ENCODE assay signal across 22 cellular contexts in the genomic region with DNA sequence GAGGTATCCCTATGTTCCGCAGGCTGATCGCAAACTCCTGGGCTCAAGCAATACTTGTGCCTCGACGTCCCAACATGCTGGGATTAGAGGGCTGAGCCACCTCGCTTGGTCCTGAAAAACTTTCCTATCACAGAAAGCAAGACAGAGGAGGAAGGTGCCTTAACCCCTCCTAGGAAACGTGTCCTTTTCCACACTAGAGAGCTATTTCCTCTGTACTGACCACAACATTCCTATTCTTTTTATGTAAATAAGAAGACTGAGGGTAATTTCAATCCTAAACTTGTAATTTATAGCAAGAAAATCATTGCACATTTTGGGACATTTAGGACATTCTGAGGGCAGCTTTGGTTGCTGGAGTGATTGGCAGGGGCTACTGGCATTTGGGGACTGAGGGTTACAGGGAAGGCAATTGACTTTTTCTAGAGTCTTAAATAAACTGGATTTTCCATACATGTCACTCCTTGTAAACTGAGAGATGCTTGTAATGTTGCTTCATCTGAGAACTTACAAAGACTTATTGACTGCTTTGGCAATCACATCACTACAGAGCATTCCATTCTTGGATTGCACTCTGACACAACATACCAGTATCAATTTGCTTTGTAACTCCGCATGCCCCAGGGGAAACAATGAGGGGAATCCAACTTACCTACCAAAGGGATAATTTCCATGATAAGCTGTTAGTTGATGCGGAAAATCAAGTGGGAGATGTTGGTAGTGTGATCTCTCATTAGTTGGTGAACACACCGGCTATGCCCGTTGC. TPM values are rescaled to one million over a fixed set of nuclear protein-coding genes. Genes with fewer than 3 reads are reported as not detected.
DNase-seq lines count a peak whose midpoint lies in the region; ATAC-seq, FAIRE-seq and TF ChIP-seq lines count a peak whose summit lies in the region.
"Had no signal": no experiment of that assay in that cellular context is flagged by ENCODE, and none has a peak within 500 bp of the region (broad histone marks: within the 10 kb centered on the region; RNA-seq: fewer than 3 reads in every experiment).

No MANE protein-coding gene starts in this region.

- no peak for ATAC-seq in activated CD8-positive, alpha-beta memory T cell treated with anti-CD3 and anti-CD28 coated beads, Interleukin-2, amount 10 ng/mL, durations not matched to agents 7 days and 5 days
- no peak for ATAC-seq in CD8-positive, alpha-beta T cell
- ATAC-seq: right cardiac atrium, T-helper 17 cell had no signal

- no peaks in the 10 kb centered on the region for H3K4me1 Mint-ChIP-seq in activated CD8-positive, alpha-beta memory T cell treated with anti-CD3 and anti-CD28 coated beads, Interleukin-2, amount 10 ng/mL, durations not matched to agents 7 days and 5 days
- no peaks in the 10 kb centered on the region for H3K4me1 Mint-ChIP-seq in CD8-positive, alpha-beta T cell (ENCODE audit: low read depth)
- H3K4me1 Mint-ChIP-seq: activated naive CD4-positive, alpha-beta T cell treated with anti-CD3 and anti-CD28 coated beads, Interleukin-2, amount 10 ng/mL, durations not matched to agents 7 days and 5 days; T-helper 17 cell had no signal

- no peak for DNase-seq in GM18507 (ENCODE audit: extremely low spot score, insufficient read length, low read depth)
- DNase-seq in RPMI7951 (ENCODE audit: low read depth), result peak; percentile 59
- peak; percentile 8 to 16 for DNase-seq in fibroblast of lung (ENCODE audit: low read depth in 2 of 2)
- DNase-seq in activated CD8-positive, alpha-beta memory T cell treated with anti-CD3 and anti-CD28 coated beads, Interleukin-2, amount 10 ng/mL, durations not matched to agents 7 days and 5 days, result no peak
- DNase-seq in CD8-positive, alpha-beta T cell, result no peak
- no peak for DNase-seq in cerebellar cortex (ENCODE audit: low spot score)
- DNase-seq: activated CD4-positive, alpha-beta T cell treated with anti-CD3 and anti-CD28 coated beads, Interleukin-2, amount 50 U/mL, for 48 hours; activated naive CD4-positive, alpha-beta T cell treated with anti-CD3 and anti-CD28 coated beads, Interleukin-2, amount 10 ng/mL, durations not matched to agents 7 days and 5 days; MM.1S; NCI-H146; NCI-H2171 treated with DMSO at 0.1 percent for 48 hours; NCI-H69; right cardiac atrium; SHP77; T-helper 17 cell; WERI-Rb-1 had no signal

- peaks cover 1% of the 10 kb centered on the region for H3K27me3 Mint-ChIP-seq in activated CD8-positive, alpha-beta memory T cell treated with anti-CD3 and anti-CD28 coated beads, Interleukin-2, amount 10 ng/mL, durations not matched to agents 7 days and 5 days
- peaks cover 13% of the 10 kb centered on the region for H3K27me3 Mint-ChIP-seq in CD8-positive, alpha-beta T cell (ENCODE audit: low read depth)

- TF ChIP-seq CTCF in fibroblast of lung (conservative IDR thresholded peaks at IDR 0.05 in 1 of 2, IDR thresholded peaks at IDR 0.05 in 1 of 2; ENCODE audit: low read depth in 1 of 2, low read length in 2 of 2), result no peak
- TF ChIP-seq CTCF in CD8-positive, alpha-beta T cell (IDR thresholded peaks at IDR 0.05), result no peak

- H3K27ac Mint-ChIP-seq in activated CD8-positive, alpha-beta memory T cell treated with anti-CD3 and anti-CD28 coated beads, Interleukin-2, amount 10 ng/mL, durations not matched to agents 7 days and 5 days, result no peak overlapping the region
- no peak overlapping the region for H3K27ac Mint-ChIP-seq in CD8-positive, alpha-beta T cell
- H3K27ac Mint-ChIP-seq: activated naive CD4-positive, alpha-beta T cell treated with anti-CD3 and anti-CD28 coated beads, Interleukin-2, amount 10 ng/mL, durations not matched to agents 7 days and 5 days; T-helper 17 cell had no signal

- peak overlapping the region; percentile 44 for H3K27ac ChIP-seq in fibroblast of lung (ENCODE audit: insufficient read depth, low read length)
- no peak overlapping the region for H3K27ac ChIP-seq in CD8-positive, alpha-beta T cell (ENCODE audit: low read depth, low read length)
- H3K27ac ChIP-seq: WERI-Rb-1 had no signal

- intact Hi-C loops in CD8-positive, alpha-beta T cell (cut with DNase I, micrococcal nuclease), result no loop called here

- peaks cover 2% of the 10 kb centered on the region for H3K4me1 ChIP-seq in fibroblast of lung (ENCODE audit: control insufficient read depth, extremely low read depth, insufficient read depth, low read length)
- peaks cover 20% of the 10 kb centered on the region for H3K4me1 ChIP-seq in skeletal muscle satellite cell (ENCODE audit: control insufficient read depth, insufficient read depth, low read length)
- H3K4me1 ChIP-seq in CD8-positive, alpha-beta T cell (ENCODE audit: insufficient read depth, low read length), result no peaks in the 10 kb centered on the region

- H3K4me2 ChIP-seq in fibroblast of lung (ENCODE audit: extremely low read depth, insufficient read depth, low read length) (peak overlapping the region; percentile 13), skeletal muscle satellite cell (ENCODE audit: low read length) (peak overlapping the region; percentile 15)

- no peak overlapping the region for H3K9ac ChIP-seq in fibroblast of lung (ENCODE audit: insufficient read depth, low read length)
- no peak overlapping the region for H3K9ac ChIP-seq in skeletal muscle satellite cell (ENCODE audit: low read depth, low read length)

- no peak overlapping the region for H3K4me3 ChIP-seq in fibroblast of lung (replicated peaks in 1 of 4; ENCODE audit: control extremely low read depth in 1 of 4, insufficient read depth in 1 of 4, low read depth in 3 of 4, low read length in 4 of 4)
- H3K4me3 ChIP-seq in skeletal muscle satellite cell (ENCODE audit: low read length), result no peak overlapping the region
- H3K4me3 ChIP-seq in CD8-positive, alpha-beta T cell (ENCODE audit: low read depth, low read length), result no peak overlapping the region

- H2AFZ ChIP-seq in fibroblast of lung (ENCODE audit: low read length), result no peak overlapping the region

- FAIRE-seq in GM18507 (lab: Jason Lieb, UNC), result peak; percentile 26
- FAIRE-seq: D721Med, G401.6, H1 had no signal

- H3K79me2 ChIP-seq in fibroblast of lung (ENCODE audit: control insufficient read depth, insufficient read depth, low read length), result no peaks in the 10 kb centered on the region

- H4K20me1 ChIP-seq in fibroblast of lung (ENCODE audit: control insufficient read depth, extremely low read depth, insufficient read depth, low read length), result no peaks in the 10 kb centered on the region

- H3K4me3 Mint-ChIP-seq in activated CD8-positive, alpha-beta memory T cell treated with anti-CD3 and anti-CD28 coated beads, Interleukin-2, amount 10 ng/mL, durations not matched to agents 7 days and 5 days, result no peak overlapping the region
- H3K4me3 Mint-ChIP-seq in CD8-positive, alpha-beta T cell, result no peak overlapping the region
- H3K4me3 Mint-ChIP-seq: activated naive CD4-positive, alpha-beta T cell treated with anti-CD3 and anti-CD28 coated beads, Interleukin-2, amount 10 ng/mL, durations not matched to agents 7 days and 5 days; T-helper 17 cell had no signal

- H3K36me3 ChIP-seq in fibroblast of lung (ENCODE audit: control insufficient read depth, insufficient read depth, low read length) (no peaks in the 10 kb centered on the region), skeletal muscle satellite cell (ENCODE audit: insufficient read depth, low read length) (no peaks in the 10 kb centered on the region)
- H3K36me3 ChIP-seq in CD8-positive, alpha-beta T cell (ENCODE audit: insufficient read depth, low read length), result no peaks in the 10 kb centered on the region
- H3K36me3 ChIP-seq: WERI-Rb-1 had no signal

- CTCF ChIA-PET in activated CD8-positive, alpha-beta memory T cell treated with anti-CD3 and anti-CD28 coated beads, Interleukin-2, amount 10 ng/mL, durations not matched to agents 7 days and 5 days (lab: Charles Lee), result no interaction called here
- CTCF ChIA-PET in CD8-positive, alpha-beta T cell (lab: Charles Lee), result no interaction called here

- no peaks in the 10 kb centered on the region for H3K36me3 Mint-ChIP-seq in activated CD8-positive, alpha-beta memory T cell treated with anti-CD3 and anti-CD28 coated beads, Interleukin-2, amount 10 ng/mL, durations not matched to agents 7 days and 5 days
- no peaks in the 10 kb centered on the region for H3K36me3 Mint-ChIP-seq in CD8-positive, alpha-beta T cell
- H3K36me3 Mint-ChIP-seq: activated naive CD4-positive, alpha-beta T cell treated with anti-CD3 and anti-CD28 coated beads, Interleukin-2, amount 10 ng/mL, durations not matched to agents 7 days and 5 days had no signal

- H3K27me3 ChIP-seq in fibroblast of lung (ENCODE audit: control insufficient read depth, insufficient read depth, low read length) (no peaks in the 10 kb centered on the region), skeletal muscle satellite cell (ENCODE audit: control insufficient read depth, insufficient read depth, low read length) (peaks cover 4% of the 10 kb centered on the region)
- no peaks in the 10 kb centered on the region for H3K27me3 ChIP-seq in CD8-positive, alpha-beta T cell (ENCODE audit: insufficient read depth, low read length)

- no peaks in the 10 kb centered on the region for H3K9me3 ChIP-seq in fibroblast of lung (ENCODE audit: control insufficient read depth, insufficient read depth, low read depth, low read length)
- H3K9me3 ChIP-seq in skeletal muscle satellite cell (replicated peaks; ENCODE audit: low read length), result no peaks in the 10 kb centered on the region
- no peaks in the 10 kb centered on the region for H3K9me3 ChIP-seq in CD8-positive, alpha-beta T cell (ENCODE audit: low read length)

- no peaks in the 10 kb centered on the region for H3K9me3 Mint-ChIP-seq in activated CD8-positive, alpha-beta memory T cell treated with anti-CD3 and anti-CD28 coated beads, Interleukin-2, amount 10 ng/mL, durations not matched to agents 7 days and 5 days (ENCODE audit: low read depth)
- H3K9me3 Mint-ChIP-seq in CD8-positive, alpha-beta T cell, result no peaks in the 10 kb centered on the region
- H3K9me3 Mint-ChIP-seq: activated naive CD4-positive, alpha-beta T cell treated with anti-CD3 and anti-CD28 coated beads, Interleukin-2, amount 10 ng/mL, durations not matched to agents 7 days and 5 days had no signal

- POLR2A ChIA-PET in CD8-positive, alpha-beta T cell (lab: Charles Lee), result no interaction called here

RNA-seq across cellular contexts. Expression of a gene that starts 15.6 kb away (rescaled TPM):
- not detected in 2 replicates for total RNA-seq in RPMI7951 (2014; rRNA removed; shearing (Covaris generic))
- total RNA-seq in fibroblast of lung, result not detected in 2 replicates
- polyA plus RNA-seq in fibroblast of lung, result not detected in 2 replicates
- polyA plus RNA-seq in fibroblast of lung (2012), result not detected in 2 replicates
- polyA minus RNA-seq in fibroblast of lung (ENCODE audit: low replicate concordance), result not detected in 2 replicates
- total RNA-seq in skeletal muscle satellite cell (2012; rRNA removed), result not detected in 2 replicates
- not detected for total RNA-seq in activated CD8-positive, alpha-beta memory T cell treated with anti-CD3 and anti-CD28 coated beads, Interleukin-2, amount 10 ng/mL, durations not matched to agents 7 days and 5 days
- not detected for total RNA-seq in CD8-positive, alpha-beta T cell
- total RNA-seq: H1, liver, right cardiac atrium, T-helper 17 cell, temporal lobe had no signal
- polyA plus RNA-seq: H1, right cardiac atrium had no signal

RNA-seq across cellular contexts. Expression of a gene that starts 41.2 kb away (rescaled TPM):
- total RNA-seq in RPMI7951 (2014; rRNA removed; shearing (Covaris generic)), result not detected in 2 replicates
- not detected in 2 replicates for total RNA-seq in fibroblast of lung
- not detected in 2 replicates for polyA plus RNA-seq in fibroblast of lung
- polyA plus RNA-seq in fibroblast of lung (2012), result not detected in 2 replicates
- polyA minus RNA-seq in fibroblast of lung (ENCODE audit: low replicate concordance), result not detected in 2 replicates
- not detected in 2 replicates for total RNA-seq in skeletal muscle satellite cell (2012; rRNA removed)
- not detected for total RNA-seq in activated CD8-positive, alpha-beta memory T cell treated with anti-CD3 and anti-CD28 coated beads, Interleukin-2, amount 10 ng/mL, durations not matched to agents 7 days and 5 days
- total RNA-seq in CD8-positive, alpha-beta T cell, result not detected
- total RNA-seq: H1, liver, right cardiac atrium, T-helper 17 cell, temporal lobe had no signal
- polyA plus RNA-seq: H1, liver, right cardiac atrium had no signal

RNA-seq across cellular contexts. Expression of a gene that starts 44.8 kb away (rescaled TPM):
- total RNA-seq in RPMI7951 (2014; rRNA removed; shearing (Covaris generic)), result 26.6 and 28.0 TPM in 2 replicates
- total RNA-seq in fibroblast of lung, result 6.2 and 12.6 TPM in 2 replicates
- polyA plus RNA-seq in fibroblast of lung, result 11.0 and 11.4 TPM in 2 replicates
- polyA plus RNA-seq in fibroblast of lung (2012), result 4.7 and 7.0 TPM in 2 replicates
- polyA minus RNA-seq in fibroblast of lung (ENCODE audit: low replicate concordance), result 8.9 and 10.5 TPM in 2 replicates
- 12.7 and 13.1 TPM in 2 replicates for total RNA-seq in skeletal muscle satellite cell (2012; rRNA removed)
- total RNA-seq in activated CD8-positive, alpha-beta memory T cell treated with anti-CD3 and anti-CD28 coated beads, Interleukin-2, amount 10 ng/mL, durations not matched to agents 7 days and 5 days, result 10 to 100 TPM; 13.3 to 20.2 TPM
- 1 to 10 TPM; 8.4 to 8.8 TPM for total RNA-seq in CD8-positive, alpha-beta T cell

RNA-seq across cellular contexts. Expression of a gene that starts 55.1 kb away (rescaled TPM):
- not detected in 2 replicates for total RNA-seq in RPMI7951 (2014; rRNA removed; shearing (Covaris generic))
- not detected in 2 replicates for total RNA-seq in fibroblast of lung
- not detected in 2 replicates for polyA plus RNA-seq in fibroblast of lung
- polyA plus RNA-seq in fibroblast of lung (2012), result not detected in 2 replicates
- not detected in 2 replicates for polyA minus RNA-seq in fibroblast of lung (ENCODE audit: low replicate concordance)
- not detected in 2 replicates for total RNA-seq in skeletal muscle satellite cell (2012; rRNA removed)
- total RNA-seq in activated CD8-positive, alpha-beta memory T cell treated with anti-CD3 and anti-CD28 coated beads, Interleukin-2, amount 10 ng/mL, durations not matched to agents 7 days and 5 days, result not detected
- not detected for total RNA-seq in CD8-positive, alpha-beta T cell
- total RNA-seq: H1, liver, right cardiac atrium, T-helper 17 cell, temporal lobe had no signal
- polyA plus RNA-seq: H1, liver, right cardiac atrium had no signal

Comparison
In these comparisons a context has a peak if more than half of its experiments do, and no peak if none do; other contexts are left out.
1. DNase-seq: peak in RPMI7951 (single experiment) and fibroblast of lung (2 of 2); none in GM18507 (single experiment), activated CD8-positive, alpha-beta memory T cell treated with anti-CD3 and anti-CD28 coated beads, Interleukin-2, amount 10 ng/mL, durations not matched to agents 7 days and 5 days (single experiment), CD8-positive, alpha-beta T cell (0 of 7) and cerebellar cortex (single experiment).